2 cellular contexts compared by ENCODE assay signal in the genomic region with DNA sequence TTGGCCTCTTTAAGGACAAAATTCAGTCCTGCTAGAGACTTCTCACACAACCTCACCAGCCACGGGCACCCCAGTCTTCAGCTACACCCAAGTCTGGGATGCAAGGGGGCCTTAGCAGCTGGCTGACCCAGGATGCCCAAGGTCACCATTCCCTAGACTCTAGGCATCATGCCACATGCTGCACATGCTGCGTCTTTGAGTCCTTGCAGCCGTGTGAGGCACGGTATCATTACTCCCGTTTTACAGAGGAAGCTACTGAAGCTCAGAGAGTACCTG.
TF ChIP-seq lines count a peak whose summit lies in the region.

No MANE protein-coding gene starts in this region.

TF ChIP-seq in SK-N-SH, 30 proteins besides CTCF, POLR2A, EP300 and RAD21 (continued from another document):
- TF ChIP-seq GABPA (IDR thresholded peaks at IDR 0.05; ENCODE audit: low read depth) = no peak
- TF ChIP-seq ELF1 (IDR thresholded peaks at IDR 0.05) = no peak
- TF ChIP-seq EZH2phosphoT487 (IDR thresholded peaks at IDR 0.05; ENCODE audit: borderline replicate concordance, low read depth) = no peak
- no peak for TF ChIP-seq MXI1 (IDR thresholded peaks at IDR 0.05; ENCODE audit: low read depth, low read length)
- TF ChIP-seq, protein P1, sequence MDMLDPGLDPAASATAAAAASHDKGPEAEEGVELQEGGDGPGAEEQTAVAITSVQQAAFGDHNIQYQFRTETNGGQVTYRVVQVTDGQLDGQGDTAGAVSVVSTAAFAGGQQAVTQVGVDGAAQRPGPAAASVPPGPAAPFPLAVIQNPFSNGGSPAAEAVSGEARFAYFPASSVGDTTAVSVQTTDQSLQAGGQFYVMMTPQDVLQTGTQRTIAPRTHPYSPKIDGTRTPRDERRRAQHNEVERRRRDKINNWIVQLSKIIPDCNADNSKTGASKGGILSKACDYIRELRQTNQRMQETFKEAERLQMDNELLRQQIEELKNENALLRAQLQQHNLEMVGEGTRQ (IDR thresholded peaks at IDR 0.05; ENCODE audit: borderline replicate concordance, low read depth, low read length) = no peak
- no peak for TF ChIP-seq RCOR1 (IDR thresholded peaks at IDR 0.05; ENCODE audit: low read length)
- no peak for TF ChIP-seq JUND (IDR thresholded peaks at IDR 0.05)
- no peak for TF ChIP-seq IRF3 (IDR thresholded peaks at IDR 0.05; ENCODE audit: low read depth, low read length)
- no peak for TF ChIP-seq REST (IDR thresholded peaks at IDR 0.05; ENCODE audit: low read depth, low read length)
- no peak for TF ChIP-seq RXRA (IDR thresholded peaks at IDR 0.05; ENCODE audit: borderline replicate concordance, low read depth)
- TF ChIP-seq CHD2 (IDR thresholded peaks at IDR 0.05; ENCODE audit: low read length, partially characterized antibody) = no peak
- TF ChIP-seq FOSL2 (IDR thresholded peaks at IDR 0.05; ENCODE audit: borderline replicate concordance, low read depth) = no peak
- TF ChIP-seq USF1 (IDR thresholded peaks at IDR 0.05; ENCODE audit: borderline replicate concordance, low read depth) = no peak
- TF ChIP-seq GATA2 (CRISPR knock-in tag; IDR thresholded peaks at IDR 0.05) = no peak
- no peak for TF ChIP-seq NRF1 (IDR thresholded peaks at IDR 0.05; ENCODE audit: low read depth, low read length)
- no peak for TF ChIP-seq RFX5 (IDR thresholded peaks at IDR 0.05; ENCODE audit: low read length)

TF ChIP-seq in SK-N-SH treated with all-trans-retinoic acid at 6 μM for 48 hours, 23 proteins besides CTCF, POLR2A, EP300 and RAD21:
- TF ChIP-seq, protein P2, sequence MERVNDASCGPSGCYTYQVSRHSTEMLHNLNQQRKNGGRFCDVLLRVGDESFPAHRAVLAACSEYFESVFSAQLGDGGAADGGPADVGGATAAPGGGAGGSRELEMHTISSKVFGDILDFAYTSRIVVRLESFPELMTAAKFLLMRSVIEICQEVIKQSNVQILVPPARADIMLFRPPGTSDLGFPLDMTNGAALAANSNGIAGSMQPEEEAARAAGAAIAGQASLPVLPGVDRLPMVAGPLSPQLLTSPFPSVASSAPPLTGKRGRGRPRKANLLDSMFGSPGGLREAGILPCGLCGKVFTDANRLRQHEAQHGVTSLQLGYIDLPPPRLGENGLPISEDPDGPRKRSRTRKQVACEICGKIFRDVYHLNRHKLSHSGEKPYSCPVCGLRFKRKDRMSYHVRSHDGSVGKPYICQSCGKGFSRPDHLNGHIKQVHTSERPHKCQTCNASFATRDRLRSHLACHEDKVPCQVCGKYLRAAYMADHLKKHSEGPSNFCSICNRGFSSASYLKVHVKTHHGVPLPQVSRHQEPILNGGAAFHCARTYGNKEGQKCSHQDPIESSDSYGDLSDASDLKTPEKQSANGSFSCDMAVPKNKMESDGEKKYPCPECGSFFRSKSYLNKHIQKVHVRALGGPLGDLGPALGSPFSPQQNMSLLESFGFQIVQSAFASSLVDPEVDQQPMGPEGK (CRISPR knock-in tag; IDR thresholded peaks at IDR 0.05; ENCODE audit: borderline replicate concordance) = no peak
- TF ChIP-seq ZNF565 (CRISPR knock-in tag; conservative IDR thresholded peaks at IDR 0.05; ENCODE audit: low read depth) = no peak
- TF ChIP-seq CREB5 (CRISPR knock-in tag; IDR thresholded peaks at IDR 0.05; ENCODE audit: low read depth) = no peak
- no peak for TF ChIP-seq BACH2 (CRISPR knock-in tag; IDR thresholded peaks at IDR 0.05; ENCODE audit: borderline replicate concordance)
- no peak for TF ChIP-seq SNAI2 (CRISPR knock-in tag; IDR thresholded peaks at IDR 0.05)
- no peak for TF ChIP-seq CSDC2 (CRISPR knock-in tag; IDR thresholded peaks at IDR 0.05)
- TF ChIP-seq TOX (CRISPR knock-in tag; IDR thresholded peaks at IDR 0.05; ENCODE audit: borderline replicate concordance) = no peak
- TF ChIP-seq ESRRG (CRISPR knock-in tag; IDR thresholded peaks at IDR 0.05) = no peak
- no peak for TF ChIP-seq ZNF70 (CRISPR knock-in tag; IDR thresholded peaks at IDR 0.05)
- no peak for TF ChIP-seq ZC3H10 (CRISPR knock-in tag; IDR thresholded peaks at IDR 0.05)
- no peak for TF ChIP-seq ZNF8 (CRISPR knock-in tag; IDR thresholded peaks at IDR 0.05)
- TF ChIP-seq, protein P3, sequence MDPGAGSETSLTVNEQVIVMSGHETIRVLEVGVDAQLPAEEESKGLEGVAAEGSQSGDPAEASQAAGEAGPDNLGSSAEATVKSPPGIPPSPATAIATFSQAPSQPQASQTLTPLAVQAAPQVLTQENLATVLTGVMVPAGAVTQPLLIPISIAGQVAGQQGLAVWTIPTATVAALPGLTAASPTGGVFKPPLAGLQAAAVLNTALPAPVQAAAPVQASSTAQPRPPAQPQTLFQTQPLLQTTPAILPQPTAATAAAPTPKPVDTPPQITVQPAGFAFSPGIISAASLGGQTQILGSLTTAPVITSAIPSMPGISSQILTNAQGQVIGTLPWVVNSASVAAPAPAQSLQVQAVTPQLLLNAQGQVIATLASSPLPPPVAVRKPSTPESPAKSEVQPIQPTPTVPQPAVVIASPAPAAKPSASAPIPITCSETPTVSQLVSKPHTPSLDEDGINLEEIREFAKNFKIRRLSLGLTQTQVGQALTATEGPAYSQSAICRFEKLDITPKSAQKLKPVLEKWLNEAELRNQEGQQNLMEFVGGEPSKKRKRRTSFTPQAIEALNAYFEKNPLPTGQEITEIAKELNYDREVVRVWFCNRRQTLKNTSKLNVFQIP (CRISPR knock-in tag; IDR thresholded peaks at IDR 0.05; ENCODE audit: borderline replicate concordance, low read depth) = no peak
- TF ChIP-seq ZFP30 (CRISPR knock-in tag; IDR thresholded peaks at IDR 0.05) = no peak
- TF ChIP-seq OSR1 (CRISPR knock-in tag; IDR thresholded peaks at IDR 0.05) = no peak
- no peak for TF ChIP-seq TCF4 (CRISPR knock-in tag; IDR thresholded peaks at IDR 0.05; ENCODE audit: borderline replicate concordance)
- TF ChIP-seq RARB (CRISPR knock-in tag; IDR thresholded peaks at IDR 0.05) = no peak
- no peak for TF ChIP-seq ARNTL (CRISPR knock-in tag; IDR thresholded peaks at IDR 0.05; ENCODE audit: borderline replicate concordance, low read depth)
- no peak for TF ChIP-seq GLIS3 (CRISPR knock-in tag; IDR thresholded peaks at IDR 0.05)
- TF ChIP-seq ISL1 (CRISPR knock-in tag; IDR thresholded peaks at IDR 0.05) = no peak
